Comparison of ENCODE assay signal across 8 cellular contexts in the genomic region with DNA sequence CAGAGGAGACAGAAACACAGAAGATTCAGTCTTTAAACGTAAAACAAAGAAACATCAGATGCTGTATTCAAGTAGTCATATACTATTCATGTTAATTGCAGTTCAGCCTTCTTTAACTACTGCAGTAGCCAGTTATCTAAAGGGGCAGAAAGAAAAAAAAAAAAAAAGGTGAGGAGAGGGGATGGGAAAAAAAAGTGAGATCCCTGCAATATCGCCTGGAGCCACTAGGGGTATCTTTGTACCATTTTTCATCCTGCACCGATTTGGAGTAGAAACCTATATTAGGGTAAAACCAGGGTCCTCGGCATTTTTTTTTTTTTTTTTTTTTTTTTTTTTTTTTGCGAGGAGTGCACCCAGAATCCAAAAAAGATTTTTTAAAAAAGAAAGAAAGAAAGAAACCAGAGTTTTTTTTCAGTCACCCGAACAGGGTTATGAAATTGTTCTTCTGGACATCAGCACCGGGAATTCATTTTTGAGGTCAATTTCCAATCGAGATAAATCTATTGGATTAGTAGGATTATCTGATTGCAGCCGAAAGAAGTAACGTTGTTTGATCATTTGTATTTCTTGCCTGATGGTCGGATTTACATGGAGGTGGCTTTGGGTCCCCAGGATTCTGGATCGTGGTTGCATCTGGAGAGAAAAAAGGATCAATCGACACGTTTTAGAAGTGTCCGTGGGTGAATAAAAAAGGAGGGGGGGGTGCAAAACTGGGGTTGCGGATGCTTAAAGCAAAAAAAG.
A peak's percentile ranks its signal among the peaks of the same experiment; 100 is the strongest.
DNase-seq lines count a peak whose midpoint lies in the region; ATAC-seq and TF ChIP-seq lines count a peak whose summit lies in the region.

No MANE protein-coding gene starts in this region.

- peaks cover 23% of the 10 kb centered on the region for H3K4me1 Mint-ChIP-seq in progenitor cell of endocrine pancreas (ENCODE audit: low read depth)

- DNase-seq in DMS53 treated with DMSO at 0.1 percent for 48 hours (lab: John Stamatoyannopoulos, UW; ENCODE audit: unreplicated experiment) (peak; percentile 46), glomerular visceral epithelial cell (ENCODE audit: extremely low spot score) (peak; percentile 42), progenitor cell of endocrine pancreas (ENCODE audit: low spot score, unreplicated experiment) (no peak), NCI-H146 (lab: John Stamatoyannopoulos, UW) (no peak)
- DNase-seq in activated effector memory CD4-positive, alpha-beta T cell treated with anti-CD3 and anti-CD28 coated beads, Interleukin-2, amount 50 U/mL, for 16 hours, result no peak
- no peak for DNase-seq in stimulated activated CD4-positive, alpha-beta T cell treated with anti-CD3 and anti-CD28 coated beads, Interleukin-4, amount 100 ng/mL, for 1 hour

- no peaks in the 10 kb centered on the region for H3K9me3 Mint-ChIP-seq in progenitor cell of endocrine pancreas (ENCODE audit: low read depth)

- peak; percentile 71 for TF ChIP-seq CTCF in progenitor cell of endocrine pancreas (IDR thresholded peaks at IDR 0.05; ENCODE audit: unreplicated experiment)

- peak overlapping the region; percentile 54 for H3K27ac Mint-ChIP-seq in progenitor cell of endocrine pancreas

- peak overlapping the region; percentile 80 for H3K4me3 Mint-ChIP-seq in progenitor cell of endocrine pancreas (ENCODE audit: low read depth)

- no peaks in the 10 kb centered on the region for H3K36me3 Mint-ChIP-seq in progenitor cell of endocrine pancreas (ENCODE audit: insufficient read depth)

- peak; percentile 50 for ATAC-seq in HG03521 (IDR thresholded peaks at IDR 0.05; ENCODE audit: unreplicated experiment)
- peak; percentile 51 for ATAC-seq in SK-N-SH treated with all-trans-retinoic acid at 6 μM for 48 hours

- H3K27me3 Mint-ChIP-seq in progenitor cell of endocrine pancreas, result peaks cover 13% of the 10 kb centered on the region

TF ChIP-seq in SK-N-SH treated with all-trans-retinoic acid at 6 μM for 48 hours, 23 proteins besides CTCF, POLR2A, EP300 and RAD21:
- TF ChIP-seq, protein P1, sequence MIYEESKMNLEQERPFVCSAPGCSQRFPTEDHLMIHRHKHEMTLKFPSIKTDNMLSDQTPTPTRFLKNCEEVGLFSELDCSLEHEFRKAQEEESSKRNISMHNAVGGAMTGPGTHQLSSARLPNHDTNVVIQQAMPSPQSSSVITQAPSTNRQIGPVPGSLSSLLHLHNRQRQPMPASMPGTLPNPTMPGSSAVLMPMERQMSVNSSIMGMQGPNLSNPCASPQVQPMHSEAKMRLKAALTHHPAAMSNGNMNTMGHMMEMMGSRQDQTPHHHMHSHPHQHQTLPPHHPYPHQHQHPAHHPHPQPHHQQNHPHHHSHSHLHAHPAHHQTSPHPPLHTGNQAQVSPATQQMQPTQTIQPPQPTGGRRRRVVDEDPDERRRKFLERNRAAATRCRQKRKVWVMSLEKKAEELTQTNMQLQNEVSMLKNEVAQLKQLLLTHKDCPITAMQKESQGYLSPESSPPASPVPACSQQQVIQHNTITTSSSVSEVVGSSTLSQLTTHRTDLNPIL (CRISPR knock-in tag; IDR thresholded peaks at IDR 0.05; ENCODE audit: low read depth), result no peak
- TF ChIP-seq GLIS3 (CRISPR knock-in tag; IDR thresholded peaks at IDR 0.05) (no peak), TCF4 (CRISPR knock-in tag; IDR thresholded peaks at IDR 0.05; ENCODE audit: borderline replicate concordance) (no peak), CSDC2 (CRISPR knock-in tag; IDR thresholded peaks at IDR 0.05) (no peak), PPARA (CRISPR knock-in tag; IDR thresholded peaks at IDR 0.05; ENCODE audit: borderline replicate concordance) (no peak), ISL1 (CRISPR knock-in tag; IDR thresholded peaks at IDR 0.05) (no peak), ZC3H10 (CRISPR knock-in tag; IDR thresholded peaks at IDR 0.05) (no peak), ARNTL (CRISPR knock-in tag; IDR thresholded peaks at IDR 0.05; ENCODE audit: borderline replicate concordance, low read depth) (no peak), OSR1 (CRISPR knock-in tag; IDR thresholded peaks at IDR 0.05) (no peak), BACH2 (CRISPR knock-in tag; IDR thresholded peaks at IDR 0.05; ENCODE audit: borderline replicate concordance) (no peak), RARB (CRISPR knock-in tag; IDR thresholded peaks at IDR 0.05) (no peak), ZNF8 (CRISPR knock-in tag; IDR thresholded peaks at IDR 0.05) (no peak)
- TF ChIP-seq, protein P2, sequence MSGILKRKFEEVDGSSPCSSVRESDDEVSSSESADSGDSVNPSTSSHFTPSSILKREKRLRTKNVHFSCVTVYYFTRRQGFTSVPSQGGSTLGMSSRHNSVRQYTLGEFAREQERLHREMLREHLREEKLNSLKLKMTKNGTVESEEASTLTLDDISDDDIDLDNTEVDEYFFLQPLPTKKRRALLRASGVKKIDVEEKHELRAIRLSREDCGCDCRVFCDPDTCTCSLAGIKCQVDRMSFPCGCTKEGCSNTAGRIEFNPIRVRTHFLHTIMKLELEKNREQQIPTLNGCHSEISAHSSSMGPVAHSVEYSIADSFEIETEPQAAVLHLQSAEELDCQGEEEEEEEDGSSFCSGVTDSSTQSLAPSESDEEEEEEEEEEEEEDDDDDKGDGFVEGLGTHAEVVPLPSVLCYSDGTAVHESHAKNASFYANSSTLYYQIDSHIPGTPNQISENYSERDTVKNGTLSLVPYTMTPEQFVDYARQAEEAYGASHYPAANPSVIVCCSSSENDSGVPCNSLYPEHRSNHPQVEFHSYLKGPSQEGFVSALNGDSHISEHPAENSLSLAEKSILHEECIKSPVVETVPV (CRISPR knock-in tag; IDR thresholded peaks at IDR 0.05), result no peak

Comparison
In these comparisons a context has a peak if more than half of its experiments do, and no peak if none do; other contexts are left out.
1. DNase-seq: peak in DMS53 treated with DMSO at 0.1 percent for 48 hours (single experiment) and glomerular visceral epithelial cell (single experiment); none in progenitor cell of endocrine pancreas (single experiment), activated effector memory CD4-positive, alpha-beta T cell treated with anti-CD3 and anti-CD28 coated beads, Interleukin-2, amount 50 U/mL, for 16 hours (single experiment), NCI-H146 (single experiment) and stimulated activated CD4-positive, alpha-beta T cell treated with anti-CD3 and anti-CD28 coated beads, Interleukin-4, amount 100 ng/mL, for 1 hour (single experiment).